Comparison of ENCODE assay signal across 8 cellular contexts in genomic region chr14:102140750-102141145, GRCh38. TPM values are rescaled to one million over a fixed set of nuclear protein-coding genes. Genes with fewer than 3 reads are reported as not detected.
DNase-seq lines count a peak whose midpoint lies in the region; ATAC-seq and TF ChIP-seq lines count a peak whose summit lies in the region.

No MANE protein-coding gene starts in this region.

- peaks cover 7 to 47% (median 29%) of the 10 kb centered on the region in 4 donors for H3K4me1 Mint-ChIP-seq in CD4-positive, CD25-positive, alpha-beta regulatory T cell
- H3K4me1 Mint-ChIP-seq in endodermal cell: peaks cover 19% of the 10 kb centered on the region

- H3K36me3 Mint-ChIP-seq in CD4-positive, CD25-positive, alpha-beta regulatory T cell: peaks cover 10% of the 10 kb centered on the region
- H3K36me3 Mint-ChIP-seq in endodermal cell (ENCODE audit: low read depth): peaks cover 17% of the 10 kb centered on the region

- peaks cover 28% of the 10 kb centered on the region for H3K4me1 ChIP-seq in CD4-positive, CD25-positive, alpha-beta regulatory T cell (ENCODE audit: control insufficient read depth, insufficient read depth, low read length, poor library complexity, severe bottlenecking)
- H3K4me1 ChIP-seq in OCI-LY3 (ENCODE audit: low read length) (peaks cover 14% of the 10 kb centered on the region), endodermal cell (ENCODE audit: control insufficient read depth, insufficient read depth, low read length) (no peaks in the 10 kb centered on the region)

- no peak for DNase-seq in CD4-positive, CD25-positive, alpha-beta regulatory T cell
- no peak for DNase-seq in endodermal cell
- no peak for DNase-seq in foreskin melanocyte

- no peak for TF ChIP-seq RAD21 in neural cell (conservative IDR thresholded peaks at IDR 0.05)

- H3K4me3 ChIP-seq in CD4-positive, CD25-positive, alpha-beta regulatory T cell (ENCODE audit: low read depth, low read length): peak overlapping the region; percentile 90
- H3K4me3 ChIP-seq in OCI-LY3 (ENCODE audit: low read length) (peak overlapping the region; percentile 89), endodermal cell (ENCODE audit: low read length) (peak overlapping the region; percentile 93), neural cell (ENCODE audit: low read length) (peak overlapping the region; percentile 85)

- ATAC-seq in CD4-positive, CD25-positive, alpha-beta regulatory T cell (ENCODE audit: low read depth in 2 of 2): no peak
- ATAC-seq in HG03565 (IDR thresholded peaks at IDR 0.05; ENCODE audit: unreplicated experiment): no peak
- no peak for ATAC-seq in GM21367 (IDR thresholded peaks at IDR 0.05; ENCODE audit: unreplicated experiment)
- no peak for ATAC-seq in HG03108 (IDR thresholded peaks at IDR 0.05; ENCODE audit: unreplicated experiment)

- H3K9me3 ChIP-seq in CD4-positive, CD25-positive, alpha-beta regulatory T cell (ENCODE audit: control insufficient read depth in 2 of 2, low read length in 2 of 2): no peaks in the 10 kb centered on the region
- no peaks in the 10 kb centered on the region for H3K9me3 ChIP-seq in OCI-LY3 (ENCODE audit: insufficient read depth, low read length)
- no peaks in the 10 kb centered on the region for H3K9me3 ChIP-seq in endodermal cell (ENCODE audit: control insufficient read depth, low read length)
- H3K9me3 ChIP-seq in neural cell (ENCODE audit: low read length): no peaks in the 10 kb centered on the region

- no peaks in the 10 kb centered on the region for H3K27me3 ChIP-seq in CD4-positive, CD25-positive, alpha-beta regulatory T cell (ENCODE audit: control insufficient read depth, insufficient read depth, low read length)
- no peaks in the 10 kb centered on the region for H3K27me3 ChIP-seq in OCI-LY3 (ENCODE audit: low read depth, low read length)
- no peaks in the 10 kb centered on the region for H3K27me3 ChIP-seq in endodermal cell (ENCODE audit: control insufficient read depth, insufficient read depth, low read length, poor library complexity, severe bottlenecking)
- H3K27me3 ChIP-seq in neural cell (ENCODE audit: insufficient read depth, low read depth, low read length): peaks cover 6% of the 10 kb centered on the region

- H3K27ac Mint-ChIP-seq in CD4-positive, CD25-positive, alpha-beta regulatory T cell: peak overlapping the region; percentile 69 to 97 (median 96)
- peak overlapping the region; percentile 96 for H3K27ac Mint-ChIP-seq in endodermal cell

- H3K4me2 ChIP-seq in OCI-LY3 (ENCODE audit: low read length) (peak overlapping the region; percentile 89), neural cell (ENCODE audit: low read length) (peak overlapping the region; percentile 91)

- WGBS in endodermal cell (ENCODE audit: insufficient coverage in 1 of 2, insufficient read length in 1 of 2), 2 experiments: 9 to 13% methylated on average over 9 of the region's 9 CpGs

- no peaks in the 10 kb centered on the region for H3K9me2 ChIP-seq in neural cell (ENCODE audit: insufficient read depth, low read length)

- H3K9me3 Mint-ChIP-seq in CD4-positive, CD25-positive, alpha-beta regulatory T cell: no peaks in the 10 kb centered on the region
- no peaks in the 10 kb centered on the region for H3K9me3 Mint-ChIP-seq in endodermal cell

- H3K27me3 Mint-ChIP-seq in CD4-positive, CD25-positive, alpha-beta regulatory T cell: no peaks in the 10 kb centered on the region
- no peaks in the 10 kb centered on the region for H3K27me3 Mint-ChIP-seq in endodermal cell (ENCODE audit: insufficient read depth)

- H3K36me3 ChIP-seq in CD4-positive, CD25-positive, alpha-beta regulatory T cell (ENCODE audit: control insufficient read depth, insufficient read depth, low read length): peaks cover 9% of the 10 kb centered on the region
- H3K36me3 ChIP-seq in OCI-LY3 (replicated peaks; ENCODE audit: low read depth, low read length): no peaks in the 10 kb centered on the region
- peaks cover 18% of the 10 kb centered on the region for H3K36me3 ChIP-seq in endodermal cell (ENCODE audit: control insufficient read depth, insufficient read depth, low read length)
- no peaks in the 10 kb centered on the region for H3K36me3 ChIP-seq in neural cell (ENCODE audit: insufficient read depth, low read length)

- no peak for TF ChIP-seq EP300 in neural cell (conservative IDR thresholded peaks at IDR 0.05; ENCODE audit: poor library complexity, severe bottlenecking)

- no peak overlapping the region for H2AFZ ChIP-seq in OCI-LY3 (ENCODE audit: low read depth, low read length)
- no peak overlapping the region for H2AFZ ChIP-seq in neural cell (ENCODE audit: low read depth, low read length)

- H3K79me2 ChIP-seq in OCI-LY3 (ENCODE audit: low read length) (peaks cover 61% of the 10 kb centered on the region), neural cell (replicated peaks; ENCODE audit: insufficient read depth, low read length) (peaks cover 45% of the 10 kb centered on the region)

- H3K9ac ChIP-seq in OCI-LY3 (ENCODE audit: low read length) (peak overlapping the region; percentile 79), endodermal cell (ENCODE audit: extremely low read depth, low read length, poor library complexity, severe bottlenecking) (peak overlapping the region; percentile 79), neural cell (ENCODE audit: low read length) (peak overlapping the region; percentile 94)

- TF ChIP-seq CTCF in OCI-LY3 (IDR thresholded peaks at IDR 0.05; ENCODE audit: low read depth, low read length): no peak
- no peak for TF ChIP-seq CTCF in endodermal cell (conservative IDR thresholded peaks at IDR 0.05)
- peak; percentile 9 for TF ChIP-seq CTCF in neural cell (IDR thresholded peaks at IDR 0.05; ENCODE audit: poor library complexity, severe bottlenecking)

- peak overlapping the region; percentile 93 to 99 (median 98) for H3K4me3 Mint-ChIP-seq in CD4-positive, CD25-positive, alpha-beta regulatory T cell
- peak overlapping the region; percentile 98 for H3K4me3 Mint-ChIP-seq in endodermal cell

- peaks cover 13% of the 10 kb centered on the region for H4K20me1 ChIP-seq in OCI-LY3 (ENCODE audit: insufficient read depth, low read length)
- no peaks in the 10 kb centered on the region for H4K20me1 ChIP-seq in neural cell (ENCODE audit: insufficient read depth)

- no peaks in the 10 kb centered on the region for H3F3A ChIP-seq in neural cell (ENCODE audit: insufficient read depth, low read length, poor library complexity, severe bottlenecking)

- peak overlapping the region; percentile 89 for H3K27ac ChIP-seq in CD4-positive, CD25-positive, alpha-beta regulatory T cell (ENCODE audit: insufficient read depth, low read length, poor library complexity, severe bottlenecking)
- H3K27ac ChIP-seq in OCI-LY3 (ENCODE audit: low read length): no peak overlapping the region
- H3K27ac ChIP-seq in endodermal cell (ENCODE audit: low read depth, low read length): no peak overlapping the region
- H3K27ac ChIP-seq in neural cell (ENCODE audit: low read length): peak overlapping the region; percentile 79

TF ChIP-seq in neural cell, 6 proteins besides CTCF, POLR2A, EP300 and RAD21:
- TF ChIP-seq POLR2AphosphoS5 (IDR thresholded peaks at IDR 0.05): no peak
TF ChIP-seq in neural cell: peak in this region for 0.

RNA-seq across cellular contexts. Expression of gene WDR20, which starts 1.1 kb away (rescaled TPM):
- total RNA-seq in CD4-positive, CD25-positive, alpha-beta regulatory T cell: 66.7 TPM
- polyA plus RNA-seq in CD4-positive, CD25-positive, alpha-beta regulatory T cell: 10 to 100 TPM; 13.0 to 19.8 (median 18.0) TPM
- 10 to 100 TPM; 33.8 to 37.6 TPM for total RNA-seq in endodermal cell
- polyA plus RNA-seq in endodermal cell (2013, experiment 1 of 2): 18.5 TPM
- 15.9 TPM for polyA plus RNA-seq in endodermal cell (2013, experiment 2 of 2)
- polyA plus RNA-seq in neural cell: 26.3 and 28.6 TPM in 2 replicates
- 43.8 and 51.5 TPM in 2 replicates for polyA minus RNA-seq in neural cell

RNA-seq across cellular contexts. Expression of gene HSP90AA1, which starts 53.9 kb away (rescaled TPM):
- 653 TPM for total RNA-seq in CD4-positive, CD25-positive, alpha-beta regulatory T cell
- 100 to 1,000 TPM; 331 to 414 (median 372) TPM for polyA plus RNA-seq in CD4-positive, CD25-positive, alpha-beta regulatory T cell
- total RNA-seq in endodermal cell: 100 to 1,000 TPM; 696 to 821 TPM
- polyA plus RNA-seq in endodermal cell (2013, experiment 1 of 2): 830 TPM
- polyA plus RNA-seq in endodermal cell (2013, experiment 2 of 2): 855 TPM
- 206 and 232 TPM in 2 replicates for polyA plus RNA-seq in neural cell
- 396 and 605 TPM in 2 replicates for polyA minus RNA-seq in neural cell

Comparison
In these comparisons a context has a peak if more than half of its experiments do, and no peak if none do; other contexts are left out.
1. H3K27ac ChIP-seq: peak in CD4-positive, CD25-positive, alpha-beta regulatory T cell (single experiment) and neural cell (single experiment); none in OCI-LY3 (single experiment) and endodermal cell (single experiment).
2. Peak in every context shown above with its lines, with median percentiles within 50 percentile points of each other: H3K4me3 ChIP-seq and H3K9ac ChIP-seq.